8 cellular contexts compared by ENCODE assay signal in the genomic region with DNA sequence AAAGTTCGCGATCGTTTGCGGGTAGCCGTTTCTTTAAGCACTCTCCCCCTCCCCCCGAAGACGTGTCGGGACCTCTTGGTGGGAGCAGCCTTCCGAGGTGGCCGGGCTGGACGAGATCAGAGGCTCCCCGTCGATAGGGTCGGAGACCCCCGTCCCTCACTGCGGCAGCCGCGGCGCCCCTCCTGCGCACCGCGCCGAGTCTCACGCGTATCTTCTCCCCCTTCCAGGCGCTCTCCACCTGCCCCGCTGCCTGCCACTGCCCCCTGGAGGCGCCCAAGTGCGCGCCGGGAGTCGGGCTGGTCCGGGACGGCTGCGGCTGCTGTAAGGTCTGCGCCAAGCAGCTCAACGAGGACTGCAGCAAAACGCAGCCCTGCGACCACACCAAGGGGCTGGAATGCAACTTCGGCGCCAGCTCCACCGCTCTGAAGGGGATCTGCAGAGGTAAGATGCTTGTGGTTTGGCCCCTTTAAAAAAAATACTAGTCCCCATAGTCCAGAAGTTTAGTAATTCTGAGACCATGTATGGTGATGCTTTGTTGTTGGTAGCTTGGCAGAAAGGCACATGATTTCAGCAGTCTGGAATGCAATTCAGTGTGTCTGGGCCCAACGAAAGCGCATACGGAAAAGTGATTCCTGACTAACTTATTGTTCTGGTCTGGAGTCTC. TPM values are rescaled to one million over a fixed set of nuclear protein-coding genes. Genes with fewer than 3 reads are reported as not detected.
DNase-seq lines count a peak whose midpoint lies in the region; ATAC-seq and TF ChIP-seq lines count a peak whose summit lies in the region.

No MANE protein-coding gene starts in this region.

- H3K27ac Mint-ChIP-seq in T-helper 2 cell treated with Interferon-gamma antibody and Interleukin-4, amounts not matched to agents 5 μg/mL and 100 μg/mL, for 36 hours, result no peak overlapping the region
- peak overlapping the region; percentile 99 for H3K27ac Mint-ChIP-seq in endodermal cell

- H3K9me3 Mint-ChIP-seq in T-helper 2 cell treated with Interferon-gamma antibody and Interleukin-4, amounts not matched to agents 5 μg/mL and 100 μg/mL, for 36 hours, result no peaks in the 10 kb centered on the region
- H3K9me3 Mint-ChIP-seq in endodermal cell, result no peaks in the 10 kb centered on the region

- DNase-seq in activated effector memory CD4-positive, alpha-beta T cell treated with anti-CD3 and anti-CD28 coated beads, Interleukin-2, amount 50 U/mL, for 16 hours, result peak; percentile 71
- no peak for DNase-seq in activated effector memory CD4-positive, alpha-beta T cell treated with Interleukin-2 at 50 U/mL for 16 hours
- DNase-seq in KBM-7 (peak; percentile 90), endodermal cell (peak; percentile 88)
- DNase-seq in T-helper 2 cell treated with Interferon-gamma antibody and Interleukin-4, amounts not matched to agents 5 μg/mL and 100 μg/mL, for 36 hours (ENCODE audit: low spot score), result peak; percentile 55

- H3K27me3 Mint-ChIP-seq in T-helper 2 cell treated with Interferon-gamma antibody and Interleukin-4, amounts not matched to agents 5 μg/mL and 100 μg/mL, for 36 hours (ENCODE audit: low read depth), result peaks cover 64% of the 10 kb centered on the region
- H3K27me3 Mint-ChIP-seq in endodermal cell (ENCODE audit: insufficient read depth), result peaks cover 54% of the 10 kb centered on the region

- peak; percentile 92 for TF ChIP-seq CTCF in endodermal cell (conservative IDR thresholded peaks at IDR 0.05)

- H3K27ac ChIP-seq in endodermal cell (ENCODE audit: low read depth, low read length) (peak overlapping the region; percentile 97), mesodermal cell (ENCODE audit: low read depth, low read length, severe bottlenecking) (peak overlapping the region; percentile 99), subcutaneous abdominal adipose tissue (ENCODE audit: low read depth, low read length) (peak overlapping the region; percentile 98)

- H3K9ac ChIP-seq in endodermal cell (ENCODE audit: extremely low read depth, low read length, poor library complexity, severe bottlenecking), result peak overlapping the region; percentile 100
- peak overlapping the region; percentile 91 to 98 (median 96) for H3K9ac ChIP-seq in subcutaneous abdominal adipose tissue (ENCODE audit: low read length in 5 of 5)

- H3K36me3 Mint-ChIP-seq in T-helper 2 cell treated with Interferon-gamma antibody and Interleukin-4, amounts not matched to agents 5 μg/mL and 100 μg/mL, for 36 hours (ENCODE audit: low read depth), result no peaks in the 10 kb centered on the region
- H3K36me3 Mint-ChIP-seq in endodermal cell (ENCODE audit: low read depth), result peaks cover 21% of the 10 kb centered on the region

- H3K4me3 Mint-ChIP-seq in T-helper 2 cell treated with Interferon-gamma antibody and Interleukin-4, amounts not matched to agents 5 μg/mL and 100 μg/mL, for 36 hours, result peak overlapping the region; percentile 86
- peak overlapping the region; percentile 94 for H3K4me3 Mint-ChIP-seq in endodermal cell

- H3K4me1 Mint-ChIP-seq in T-helper 2 cell treated with Interferon-gamma antibody and Interleukin-4, amounts not matched to agents 5 μg/mL and 100 μg/mL, for 36 hours (ENCODE audit: low read depth), result peaks cover 12% of the 10 kb centered on the region
- H3K4me1 Mint-ChIP-seq in endodermal cell, result peaks cover 66% of the 10 kb centered on the region

- no peak for ATAC-seq in HG02763 (IDR thresholded peaks at IDR 0.05; ENCODE audit: unreplicated experiment)

- H3K4me3 ChIP-seq in endodermal cell (ENCODE audit: low read length), result peak overlapping the region; percentile 89
- H3K4me3 ChIP-seq in mesodermal cell (ENCODE audit: extremely low read depth, insufficient read depth, low read length, poor library complexity, severe bottlenecking), result peak overlapping the region; percentile 91
- H3K4me3 ChIP-seq in subcutaneous abdominal adipose tissue (ENCODE audit: low read depth in 1 of 5, low read length in 5 of 5), result peak overlapping the region; percentile 75 to 99 (median 99)

- in situ Hi-C loops in KBM-7 (cut with MboI; ENCODE audit: low pct_unique_long_range_greater_than_20kb, low sequenced_read_pairs), result no loop called here

- H3K4me1 ChIP-seq in endodermal cell (ENCODE audit: control insufficient read depth, insufficient read depth, low read length), result peaks cover 10% of the 10 kb centered on the region
- H3K4me1 ChIP-seq in mesodermal cell (ENCODE audit: control insufficient read depth, insufficient read depth, low read length, poor library complexity, severe bottlenecking), result peaks cover 15% of the 10 kb centered on the region
- H3K4me1 ChIP-seq in subcutaneous abdominal adipose tissue (ENCODE audit: control insufficient read depth in 5 of 5, insufficient read depth in 5 of 5, low read length in 5 of 5), result peaks cover 5 to 69% (median 52%) of the 10 kb centered on the region in 5 donors

- H3K36me3 ChIP-seq in endodermal cell (ENCODE audit: control insufficient read depth, insufficient read depth, low read length), result peaks cover 19% of the 10 kb centered on the region
- H3K36me3 ChIP-seq in mesodermal cell (ENCODE audit: control insufficient read depth, insufficient read depth, low read length), result peaks cover 27% of the 10 kb centered on the region
- peaks cover 6 to 23% (median 17%) of the 10 kb centered on the region in 5 donors for H3K36me3 ChIP-seq in subcutaneous abdominal adipose tissue (ENCODE audit: control insufficient read depth in 5 of 5, insufficient read depth in 5 of 5, low read length in 5 of 5)

- 2% methylated on average over 45 of the region's 45 CpGs; no CpG with 5 or more reads in 1 of the 2 experiments for WGBS in endodermal cell (ENCODE audit: insufficient coverage in 1 of 2, insufficient read length in 1 of 2), 2 experiments
- WGBS in mesodermal cell (ENCODE audit: insufficient coverage in 2 of 2), 2 experiments, result 0 to 1% methylated on average over 27 to 34 of the region's 45 CpGs

- H3K9me3 ChIP-seq in endodermal cell (ENCODE audit: control insufficient read depth, low read length) (no peaks in the 10 kb centered on the region), mesodermal cell (ENCODE audit: control insufficient read depth, low read length) (no peaks in the 10 kb centered on the region), subcutaneous abdominal adipose tissue (ENCODE audit: control insufficient read depth in 5 of 5, low read length in 5 of 5) (no peaks in the 10 kb centered on the region)

- H3K27me3 ChIP-seq in endodermal cell (ENCODE audit: control insufficient read depth, insufficient read depth, low read length, poor library complexity, severe bottlenecking) (peaks cover 18% of the 10 kb centered on the region), subcutaneous abdominal adipose tissue (ENCODE audit: control insufficient read depth in 5 of 5, insufficient read depth in 4 of 5, low read length in 5 of 5) (no peaks in the 10 kb centered on the region)

RNA-seq across cellular contexts. Expression of a gene that starts 0.7 kb away (rescaled TPM):
- total RNA-seq in endodermal cell, result 10 to 100 TPM; 49.5 to 53.1 TPM
- polyA plus RNA-seq in endodermal cell (2013, experiment 1 of 2), result 40.4 TPM
- 51.5 TPM for polyA plus RNA-seq in endodermal cell (2013, experiment 2 of 2)
- 311 TPM for polyA plus RNA-seq in mesodermal cell (2013, experiment 1 of 2)
- polyA plus RNA-seq in mesodermal cell (2013, experiment 2 of 2), result 252 TPM
